ENCODE assay signal across 1 cellular context in the genomic region with DNA sequence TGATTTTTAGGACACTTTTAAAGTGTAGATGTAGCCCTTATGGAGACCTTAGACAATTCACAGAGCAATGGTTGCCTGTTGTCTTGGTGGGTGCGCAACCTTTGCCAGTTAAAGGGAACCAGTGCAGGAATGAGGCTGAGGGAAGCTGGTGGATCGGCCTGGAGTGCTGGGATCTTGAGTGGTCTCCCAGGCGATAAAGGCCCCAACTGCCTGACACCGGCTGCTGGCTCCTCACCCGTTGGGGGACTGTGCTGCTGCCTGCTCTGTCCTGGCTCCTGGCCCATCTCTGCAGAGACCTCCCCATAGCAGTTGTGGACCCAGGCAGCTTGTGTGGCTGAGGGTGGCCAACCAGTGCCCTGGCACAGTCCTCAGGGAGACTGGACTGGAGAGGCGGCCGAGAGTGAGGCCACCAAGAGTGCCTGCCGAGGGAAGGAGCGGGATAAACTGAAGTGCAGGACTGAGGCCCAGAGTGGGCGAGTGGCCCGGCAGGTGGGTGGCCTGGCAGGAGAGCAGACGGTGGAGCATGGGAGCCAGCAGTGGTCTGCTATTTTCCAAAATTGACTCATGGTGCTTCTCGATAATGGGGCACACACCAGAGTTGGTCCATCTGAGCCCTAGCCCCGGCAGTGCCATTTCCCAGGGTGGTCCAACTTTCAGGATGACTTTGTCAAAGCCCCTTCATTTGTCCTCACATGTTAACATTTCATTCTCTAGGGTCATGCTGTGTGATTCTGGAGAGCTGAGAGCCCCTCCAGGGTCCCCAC.
TF ChIP-seq lines count a peak whose summit lies in the region.

No MANE protein-coding gene starts in this region.

TF ChIP-seq in H1, 55 proteins besides CTCF, POLR2A, EP300 and RAD21:
- TF ChIP-seq, protein P1, sequence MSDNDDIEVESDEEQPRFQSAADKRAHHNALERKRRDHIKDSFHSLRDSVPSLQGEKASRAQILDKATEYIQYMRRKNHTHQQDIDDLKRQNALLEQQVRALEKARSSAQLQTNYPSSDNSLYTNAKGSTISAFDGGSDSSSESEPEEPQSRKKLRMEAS (IDR thresholded peaks at IDR 0.05) = no peak
- TF ChIP-seq BRCA1 (IDR thresholded peaks at IDR 0.05; ENCODE audit: low read depth, low read length) = no peak
- TF ChIP-seq EGR1 (IDR thresholded peaks at IDR 0.05; ENCODE audit: borderline replicate concordance, low read depth, low read length) = no peak
TF ChIP-seq in H1: peak in this region for 0.
